9 cellular contexts compared by ENCODE assay signal in genomic region chr1:212610575-212610967, GRCh38. TPM values are rescaled to one million over a fixed set of nuclear protein-coding genes. Genes with fewer than 3 reads are reported as not detected.
DNase-seq lines count a peak whose midpoint lies in the region; ATAC-seq and TF ChIP-seq lines count a peak whose summit lies in the region.
"Had no signal": no experiment of that assay in that cellular context is flagged by ENCODE, and none has a peak within 500 bp of the region (broad histone marks: within the 10 kb centered on the region; RNA-seq: fewer than 3 reads in every experiment).

No MANE protein-coding gene starts in this region.

- H3K27me3 Mint-ChIP-seq in activated CD8-positive, alpha-beta T cell treated with anti-CD3 and anti-CD28 coated beads, Interleukin-2, amount 10 ng/mL, durations not matched to agents 7 days and 5 days (ENCODE audit: low read depth): peaks cover 17% of the 10 kb centered on the region

- peaks cover 0 to 23% (median 0%) of the 10 kb centered on the region in 9 donors for H3K27me3 ChIP-seq in heart left ventricle
- peaks cover 48% of the 10 kb centered on the region for H3K27me3 ChIP-seq in iPS-20b (ENCODE audit: insufficient read depth, low read length)
- peaks cover 9 to 30% (median 14%) of the 10 kb centered on the region in 5 donors for H3K27me3 ChIP-seq in subcutaneous abdominal adipose tissue (ENCODE audit: control insufficient read depth in 5 of 5, insufficient read depth in 4 of 5, low read length in 5 of 5)
- H3K27me3 ChIP-seq in ovary: no peaks in the 10 kb centered on the region

- peak overlapping the region in 10 of 12 donors; percentile 62 to 89 (median 74) for H3K4me3 ChIP-seq in heart left ventricle
- H3K4me3 ChIP-seq in iPS-20b (ENCODE audit: low read length): peak overlapping the region; percentile 90; the same call in 1 of the 2 replicates
- H3K4me3 ChIP-seq in subcutaneous abdominal adipose tissue (ENCODE audit: low read depth in 1 of 5, low read length in 5 of 5): peak overlapping the region; percentile 79 to 94 (median 83)
- no peak overlapping the region for H3K4me3 ChIP-seq in ovary

- ATAC-seq in heart left ventricle (no peak), left ventricle myocardium superior (no peak), GM21786 (IDR thresholded peaks at IDR 0.05; ENCODE audit: unreplicated experiment) (no peak)
- no peak for ATAC-seq in activated CD8-positive, alpha-beta T cell treated with anti-CD3 and anti-CD28 coated beads, Interleukin-2, amount 10 ng/mL, durations not matched to agents 7 days and 5 days

- DNase-seq in heart left ventricle: no peak
- DNase-seq in left ventricle myocardium superior: no peak
- DNase-seq in activated CD8-positive, alpha-beta T cell treated with anti-CD3 and anti-CD28 coated beads, Interleukin-2, amount 10 ng/mL, durations not matched to agents 7 days and 5 days: no peak
- DNase-seq in epidermal melanocyte (ENCODE audit: insufficient read length, low spot score): no peak
- DNase-seq in ovary: no peak
- DNase-seq: NCI-H1105 had no signal

- peaks cover 0 to 9% (median 7%) of the 10 kb centered on the region in 9 donors for H3K36me3 ChIP-seq in heart left ventricle
- H3K36me3 ChIP-seq in iPS-20b (ENCODE audit: insufficient read depth, low read depth, low read length): peaks cover 9% of the 10 kb centered on the region; the same call in 1 of the 2 replicates
- peaks cover 0 to 11% (median 10%) of the 10 kb centered on the region in 5 donors for H3K36me3 ChIP-seq in subcutaneous abdominal adipose tissue (ENCODE audit: control insufficient read depth in 5 of 5, insufficient read depth in 5 of 5, low read length in 5 of 5)
- H3K36me3 ChIP-seq in ovary: no peaks in the 10 kb centered on the region

- no peak overlapping the region for H3K27ac ChIP-seq in heart left ventricle
- no peak overlapping the region for H3K27ac ChIP-seq in iPS-20b (ENCODE audit: low read length)
- H3K27ac ChIP-seq in subcutaneous abdominal adipose tissue (ENCODE audit: low read depth, low read length): no peak overlapping the region
- H3K27ac ChIP-seq in ovary: no peak overlapping the region

- TF ChIP-seq EP300 in ovary (IDR thresholded peaks at IDR 0.05): no peak

- H3K9ac ChIP-seq in iPS-20b (ENCODE audit: low read depth, low read length): peak overlapping the region; percentile 81; the same call in 1 of the 2 replicates
- no peak overlapping the region for H3K9ac ChIP-seq in subcutaneous abdominal adipose tissue (ENCODE audit: low read length in 5 of 5)

- intact Hi-C loops in heart left ventricle (cut with DNase I): loop anchor here in 2 of 10 donors (5.0 kb wide), 1 partner anchor 133 kb away; no protein-coding TSS in a partner anchor
- intact Hi-C loops in left ventricle myocardium superior (cut with micrococcal nuclease): no loop called here
- intact Hi-C loops in ovary (cut with DNase I): no loop called here

- H3K27ac Mint-ChIP-seq in activated CD8-positive, alpha-beta T cell treated with anti-CD3 and anti-CD28 coated beads, Interleukin-2, amount 10 ng/mL, durations not matched to agents 7 days and 5 days: no peak overlapping the region

- POLR2A ChIA-PET in activated CD8-positive, alpha-beta T cell treated with anti-CD3 and anti-CD28 coated beads, Interleukin-2, amount 10 ng/mL, durations not matched to agents 7 days and 5 days (lab: Charles Lee): no interaction called here

- peak overlapping the region; percentile 85 for H3K4me3 Mint-ChIP-seq in activated CD8-positive, alpha-beta T cell treated with anti-CD3 and anti-CD28 coated beads, Interleukin-2, amount 10 ng/mL, durations not matched to agents 7 days and 5 days

- TF ChIP-seq POLR2A in heart left ventricle (IDR thresholded peaks at IDR 0.05) (no peak), ovary (IDR thresholded peaks at IDR 0.05) (no peak)

- H3K36me3 Mint-ChIP-seq in activated CD8-positive, alpha-beta T cell treated with anti-CD3 and anti-CD28 coated beads, Interleukin-2, amount 10 ng/mL, durations not matched to agents 7 days and 5 days (ENCODE audit: low read depth): peaks cover 18% of the 10 kb centered on the region

- CTCF ChIA-PET in activated CD8-positive, alpha-beta T cell treated with anti-CD3 and anti-CD28 coated beads, Interleukin-2, amount 10 ng/mL, durations not matched to agents 7 days and 5 days (lab: Charles Lee): interaction anchor here (2.3 to 2.9 kb wide), 2 partner anchors 133 to 134 kb away, joined by 10 to 14 read pairs; no protein-coding TSS in a partner anchor

- H3K9me3 ChIP-seq in heart left ventricle: no peaks in the 10 kb centered on the region
- H3K9me3 ChIP-seq in iPS-20b (ENCODE audit: insufficient read depth, low read depth, low read length): no peaks in the 10 kb centered on the region
- H3K9me3 ChIP-seq in subcutaneous abdominal adipose tissue (ENCODE audit: control insufficient read depth in 5 of 5, low read length in 5 of 5): no peaks in the 10 kb centered on the region
- H3K9me3 ChIP-seq in ovary: no peaks in the 10 kb centered on the region

- H3K4me1 ChIP-seq in heart left ventricle: peaks cover 0 to 80% (median 43%) of the 10 kb centered on the region in 12 donors
- H3K4me1 ChIP-seq in iPS-20b (ENCODE audit: insufficient read depth, low read length): peaks cover 47% of the 10 kb centered on the region
- peaks cover 0 to 50% (median 37%) of the 10 kb centered on the region in 5 donors for H3K4me1 ChIP-seq in subcutaneous abdominal adipose tissue (ENCODE audit: control insufficient read depth in 5 of 5, insufficient read depth in 5 of 5, low read length in 5 of 5)
- H3K4me1 ChIP-seq in ovary (ENCODE audit: insufficient read depth): peaks cover 10% of the 10 kb centered on the region

- no peaks in the 10 kb centered on the region for H3K9me3 Mint-ChIP-seq in activated CD8-positive, alpha-beta T cell treated with anti-CD3 and anti-CD28 coated beads, Interleukin-2, amount 10 ng/mL, durations not matched to agents 7 days and 5 days (ENCODE audit: insufficient read depth)

- WGBS in heart left ventricle, 4 donors: 89 to 94% (median 92%) methylated on average over 5 of the region's 5 CpGs
- WGBS in ovary, 3 donors: 83 to 88% (median 87%) methylated on average over 5 of the region's 5 CpGs

- TF ChIP-seq CTCF in heart left ventricle (IDR thresholded peaks at IDR 0.05) (no peak), ovary (IDR thresholded peaks at IDR 0.05) (no peak)

- peaks cover 57% of the 10 kb centered on the region for H3K4me1 Mint-ChIP-seq in activated CD8-positive, alpha-beta T cell treated with anti-CD3 and anti-CD28 coated beads, Interleukin-2, amount 10 ng/mL, durations not matched to agents 7 days and 5 days (ENCODE audit: low read depth)

RNA-seq across cellular contexts. Expression of gene ATF3, which starts 2.0 kb away (rescaled TPM):
- total RNA-seq in heart left ventricle (10 to 100 TPM in 5 of 9 donors, 1 to 10 TPM in 4; 4.6 to 49.0 (median 11.0) TPM), left ventricle myocardium superior (14.6 TPM), ovary (100 to 1,000 TPM in 1 of 7 donors, 10 to 100 TPM in 3, 1 to 10 TPM in 3; 2.9 to 132 (median 19.4) TPM)
- polyA plus RNA-seq in heart left ventricle (10 to 100 TPM; 17.8 to 74.5 TPM), ovary (10 to 100 TPM in 1 of 2 donors, 1 to 10 TPM in 1; 5.1 to 29.2 TPM)
- total RNA-seq in activated CD8-positive, alpha-beta T cell treated with anti-CD3 and anti-CD28 coated beads, Interleukin-2, amount 10 ng/mL, durations not matched to agents 7 days and 5 days: 10 to 100 TPM; 12.1 to 12.5 TPM
